Comparison of ENCODE assay signal across 8 cellular contexts in the genomic region with DNA sequence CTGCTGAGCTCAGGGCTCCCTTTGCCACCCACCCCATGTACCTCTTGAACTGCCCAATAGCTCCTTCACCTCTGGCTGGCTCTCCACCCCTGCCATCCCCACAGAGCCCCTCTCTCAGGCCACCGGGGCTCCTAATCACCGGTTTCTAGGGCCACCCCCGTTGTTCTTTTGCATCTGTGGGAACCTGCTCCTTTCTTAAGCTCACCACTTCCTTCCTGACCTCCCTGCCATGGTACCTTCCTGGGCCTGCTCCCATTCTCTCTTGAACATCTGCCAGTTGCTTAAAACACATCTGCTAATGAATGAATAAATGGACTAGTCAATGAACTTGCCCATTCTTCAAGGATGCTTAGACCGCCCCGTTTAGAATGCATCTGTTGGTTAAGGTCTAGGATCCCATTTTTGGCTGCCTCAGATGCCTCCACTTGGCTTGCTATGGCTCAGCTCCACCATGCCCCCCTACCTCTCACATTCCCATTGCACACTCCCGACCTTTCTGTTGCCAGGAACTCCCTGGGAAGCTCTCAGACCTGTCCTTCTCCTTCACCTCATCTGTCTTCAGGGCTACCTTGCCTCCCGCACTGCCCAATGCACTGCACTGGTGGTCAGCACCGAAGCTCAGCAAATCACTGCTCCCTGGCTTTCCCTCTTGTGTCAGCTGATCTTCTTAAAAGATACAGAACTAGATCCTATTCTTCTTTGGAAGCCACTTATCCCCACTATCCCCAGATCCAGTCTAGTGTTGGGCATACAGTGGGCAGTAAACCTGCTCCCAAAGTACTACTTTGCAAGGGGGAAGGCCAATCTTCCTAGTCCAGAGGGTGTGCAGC. TPM values are rescaled to one million over a fixed set of nuclear protein-coding genes. Genes with fewer than 3 reads are reported as not detected.
DNase-seq lines count a peak whose midpoint lies in the region; ATAC-seq and TF ChIP-seq lines count a peak whose summit lies in the region.

No MANE protein-coding gene starts in this region.

- peak in 1 of 2 donors; percentile 50 for ATAC-seq in naive thymus-derived CD8-positive, alpha-beta T cell
- no peak for ATAC-seq in HG03439 (IDR thresholded peaks at IDR 0.05; ENCODE audit: unreplicated experiment)

- H3K36me3 Mint-ChIP-seq in naive thymus-derived CD8-positive, alpha-beta T cell, result no peaks in the 10 kb centered on the region

- POLR2A ChIA-PET in naive thymus-derived CD8-positive, alpha-beta T cell (lab: Charles Lee), result no interaction called here

- peak overlapping the region; percentile 94 for H3K27ac ChIP-seq in HUES64 (ENCODE audit: low read depth, low read length)

- H3K4me3 Mint-ChIP-seq in naive thymus-derived CD8-positive, alpha-beta T cell, result peak overlapping the region; percentile 62 to 84 (median 76)

- H3K9ac ChIP-seq in HUES64 (ENCODE audit: low read depth, low read length), result peak overlapping the region; percentile 49; the same call in 1 of the 2 replicates

- peaks cover 94% of the 10 kb centered on the region for H3K36me3 ChIP-seq in HUES64 (ENCODE audit: insufficient read depth, low read length)

- no peak for TF ChIP-seq CTCF in AG10803 (conservative IDR thresholded peaks at IDR 0.05; ENCODE audit: low read length)

- H3K27me3 Mint-ChIP-seq in naive thymus-derived CD8-positive, alpha-beta T cell, result peaks cover 0 to 5% (median 3%) of the 10 kb centered on the region in 5 donors

- H3K4me3 ChIP-seq in AG10803 (ENCODE audit: low read length) (no peak overlapping the region), HUES64 (ENCODE audit: low read length) (peak overlapping the region; percentile 24)

- WGBS in HUES64, result 68% methylated on average over 8 of the region's 8 CpGs

- peaks cover 48% of the 10 kb centered on the region for H3K4me1 ChIP-seq in HUES64 (ENCODE audit: insufficient read depth, low read length)

- DNase-seq in AG10803 (ENCODE audit: low read depth) (peak; percentile 73), cerebellar cortex (ENCODE audit: low spot score) (peak; percentile 30), T1000 (lab: John Stamatoyannopoulos, UW) (no peak), occipital lobe (lab: John Stamatoyannopoulos, UW) (no peak)
- DNase-seq in naive thymus-derived CD8-positive, alpha-beta T cell, result no peak
- DNase-seq in effector CD8-positive, alpha-beta T cell (lab: John Stamatoyannopoulos, UW), result no peak

- no peaks in the 10 kb centered on the region for H3K9me3 ChIP-seq in HUES64 (ENCODE audit: insufficient read depth, low read depth, low read length)

- H3K27me3 ChIP-seq in HUES64 (ENCODE audit: insufficient read depth, low read length), result no peaks in the 10 kb centered on the region

- H3K27ac Mint-ChIP-seq in naive thymus-derived CD8-positive, alpha-beta T cell, result peak overlapping the region in 8 of 10 donors; percentile 10 to 85 (median 42)

- peaks cover 19 to 28% (median 25%) of the 10 kb centered on the region in 4 donors for H3K4me1 Mint-ChIP-seq in naive thymus-derived CD8-positive, alpha-beta T cell

- H3K9me3 Mint-ChIP-seq in naive thymus-derived CD8-positive, alpha-beta T cell, result no peaks in the 10 kb centered on the region

RNA-seq across cellular contexts. Expression of gene AMOTL2, which starts 9.1 kb away (rescaled TPM):
- 32.8 TPM for polyA plus RNA-seq in HUES64 (2013, experiment 1 of 2)
- 42.5 TPM for polyA plus RNA-seq in HUES64 (2013, experiment 2 of 2)
- total RNA-seq in naive thymus-derived CD8-positive, alpha-beta T cell, result not detected
- not detected for polyA plus RNA-seq in naive thymus-derived CD8-positive, alpha-beta T cell
- total RNA-seq in occipital lobe, result 73.8 TPM

Comparison
In these comparisons a context has a peak if more than half of its experiments do, and no peak if none do; other contexts are left out.
1. DNase-seq: peak in AG10803 (single experiment) and cerebellar cortex (single experiment); none in naive thymus-derived CD8-positive, alpha-beta T cell (0 of 10), effector CD8-positive, alpha-beta T cell (single experiment), T1000 (single experiment) and occipital lobe (single experiment).
2. RNA of gene AMOTL2, which starts 9.1 kb away (total RNA-seq): 73.8 TPM in occipital lobe (single experiment); not detected in naive thymus-derived CD8-positive, alpha-beta T cell; every median in the first group is over 10 times any median in the second.